15 cellular contexts compared by ENCODE assay signal in genomic region chr5:41527201-41527779, GRCh38. TPM values are rescaled to one million over a fixed set of nuclear protein-coding genes. Genes with fewer than 3 reads are reported as not detected.
DNase-seq lines count a peak whose midpoint lies in the region; ATAC-seq, FAIRE-seq and TF ChIP-seq lines count a peak whose summit lies in the region.
"Had no signal": no experiment of that assay in that cellular context is flagged by ENCODE, and none has a peak within 500 bp of the region (broad histone marks: within the 10 kb centered on the region; RNA-seq: fewer than 3 reads in every experiment).

No MANE protein-coding gene starts in this region.

- H3K79me2 ChIP-seq in ACC112 (ENCODE audit: control insufficient read depth, insufficient read depth, low read length, unreplicated experiment) (no peaks in the 10 kb centered on the region), K562 (ENCODE audit: control insufficient read depth, insufficient read depth, low read length) (no peaks in the 10 kb centered on the region)

- no peak for TF ChIP-seq EP300 in K562 (IDR thresholded peaks at IDR 0.05; ENCODE audit: low read length)

- no peak overlapping the region for H3K9ac ChIP-seq in K562 (ENCODE audit: insufficient read depth in 1 of 2, low read depth in 2 of 2, low read length in 2 of 2)
- H3K9ac ChIP-seq: BLaER1 had no signal

- ATAC-seq in K562 (no peak), HG02678 (IDR thresholded peaks at IDR 0.05; ENCODE audit: unreplicated experiment) (no peak), GM18511 (IDR thresholded peaks at IDR 0.05; ENCODE audit: unreplicated experiment) (no peak), natural killer cell (no peak)
- ATAC-seq: GM12878; naive thymus-derived CD4-positive, alpha-beta T cell had no signal

- 0% methylated on average over 5 of the region's 5 CpGs for whole genome bisulfite sequencing in K562 (ENCODE audit: insufficient coverage, low coverage, missing lambda C conversion rate)

- FAIRE-seq in K562 (lab: Jason Lieb, UNC), result no peak
- FAIRE-seq: GM12878 had no signal

- H3K4me3 Mint-ChIP-seq in natural killer cell, result no peak overlapping the region
- H3K4me3 Mint-ChIP-seq: naive thymus-derived CD4-positive, alpha-beta T cell had no signal

- H4K20me1 ChIP-seq in K562 (replicated peaks; ENCODE audit: control insufficient read depth, insufficient read depth, low read length), result no peaks in the 10 kb centered on the region
- H4K20me1 ChIP-seq: BLaER1 had no signal

- H3K9me3 ChIP-seq in K562 (replicated peaks; ENCODE audit: control insufficient read depth, insufficient read depth, low read depth, low read length) (no peaks in the 10 kb centered on the region), right atrium auricular region (peaks cover 0 to 24% of the 10 kb centered on the region in 2 donors)
- H3K9me3 ChIP-seq: BLaER1, uterus had no signal

- H3K27me3 ChIP-seq in ACC112 (ENCODE audit: insufficient read depth, low read length) (no peaks in the 10 kb centered on the region), K562 (ENCODE audit: control insufficient read depth in 2 of 2, insufficient read depth in 2 of 2, low read length in 2 of 2) (no peaks in the 10 kb centered on the region), right atrium auricular region (no peaks in the 10 kb centered on the region)
- H3K27me3 ChIP-seq: BLaER1, uterus had no signal

- H3K4me3 ChIP-seq in ACC112 (ENCODE audit: low read depth, low read length), result no peak overlapping the region
- no peak overlapping the region for H3K4me3 ChIP-seq in K562
- H3K4me3 ChIP-seq in right atrium auricular region, result no peak overlapping the region
- H3K4me3 ChIP-seq: BLaER1, GM12878, uterus had no signal

- no peak for TF ChIP-seq POLR2A in K562 (conservative IDR thresholded peaks at IDR 0.05)

- peaks cover 19% of the 10 kb centered on the region for H3K4me1 ChIP-seq in ACC112 (ENCODE audit: control insufficient read depth, insufficient read depth, low read length, unreplicated experiment)
- H3K4me1 ChIP-seq in K562 (replicated peaks in 1 of 2; ENCODE audit: control insufficient read depth in 2 of 2, insufficient read depth in 2 of 2, low read length in 2 of 2), result no peaks in the 10 kb centered on the region
- H3K4me1 ChIP-seq in right atrium auricular region, result peaks cover 0 to 12% of the 10 kb centered on the region in 2 donors
- H3K4me1 ChIP-seq: BLaER1, uterus had no signal

- H3K27me3 Mint-ChIP-seq in natural killer cell (ENCODE audit: low read depth in 2 of 2), result no peaks in the 10 kb centered on the region

- H3K27ac Mint-ChIP-seq in natural killer cell, result no peak overlapping the region
- H3K27ac Mint-ChIP-seq: naive thymus-derived CD4-positive, alpha-beta T cell had no signal

- intact Hi-C loops in K562 (cut with micrococcal nuclease), result no loop called here
- intact Hi-C loops in natural killer cell (cut with micrococcal nuclease), result no loop called here

- peaks cover 9% of the 10 kb centered on the region; the same call in 1 of the 2 replicates for H3K36me3 ChIP-seq in ACC112 (ENCODE audit: insufficient read depth, low read length)
- no peaks in the 10 kb centered on the region for H3K36me3 ChIP-seq in K562 (ENCODE audit: control insufficient read depth, insufficient read depth, low read length)
- H3K36me3 ChIP-seq in right atrium auricular region, result no peaks in the 10 kb centered on the region
- H3K36me3 ChIP-seq: BLaER1, uterus had no signal

- H3K27ac ChIP-seq in ACC112 (ENCODE audit: low read depth, low read length) (peak overlapping the region; percentile 77), K562 (ENCODE audit: extremely low read depth, low read depth, low read length) (no peak overlapping the region), right atrium auricular region (peak overlapping the region; percentile 67 to 86)
- H3K27ac ChIP-seq: BLaER1, uterus had no signal

- POLR2A ChIA-PET in K562 (lab: Yijun Ruan, JAX), result no interaction called here

- H3K36me3 Mint-ChIP-seq in natural killer cell, result peaks cover 13% of the 10 kb centered on the region

- no peak for TF ChIP-seq RAD21 in K562 (CRISPR knock-in tag; conservative IDR thresholded peaks at IDR 0.05 in 1 of 2, IDR thresholded peaks at IDR 0.05 in 1 of 2)

- TF ChIP-seq CTCF in K562 (IDR thresholded peaks at IDR 0.05 in 2 of 3, conservative IDR thresholded peaks at IDR 0.05 in 1 of 3; ENCODE audit: insufficient read depth in 2 of 3, low read depth in 1 of 3, low read length in 3 of 3) (no peak), right atrium auricular region (IDR thresholded peaks at IDR 0.05) (no peak), natural killer cell (IDR thresholded peaks at IDR 0.05) (no peak)

- H3K4me1 Mint-ChIP-seq in natural killer cell, result no peaks in the 10 kb centered on the region
- H3K4me1 Mint-ChIP-seq: naive thymus-derived CD4-positive, alpha-beta T cell had no signal

- peaks cover 3 to 11% of the 10 kb centered on the region in 2 donors for H3K9me3 Mint-ChIP-seq in natural killer cell

- CTCF ChIA-PET in K562 (lab: Yijun Ruan, JAX; ENCODE audit: low intra/inter-chr PET ratio), result no interaction called here

- DNase-seq in HS-27A (ENCODE audit: low read depth), result peak; percentile 99
- DNase-seq in K562 (ENCODE audit: extremely low read depth in 1 of 4, low spot score in 3 of 4), result peak in 1 of 4 experiments; percentile 3
- peak; percentile 74 for DNase-seq in right atrium auricular region (ENCODE audit: low spot score)
- no peak for DNase-seq in NCI-H1930 (lab: John Stamatoyannopoulos, UW)
- DNase-seq in natural killer cell, result no peak
- DNase-seq: activated CD4-positive, alpha-beta T cell treated with anti-CD3 and anti-CD28 coated beads for 48 hours; glutamatergic neuron; MV-4-11; naive thymus-derived CD4-positive, alpha-beta T cell; uterus had no signal

- in situ Hi-C loops in K562 (cut with MboI), result no loop called here

- H3K9me1 ChIP-seq in K562 (ENCODE audit: control insufficient read depth, insufficient read depth, low read length), result no peaks in the 10 kb centered on the region

- BruUV-seq in K562 (replicated peaks; lab: Mats Ljungman, UMichigan), result no TSS peak

- H3K4me2 ChIP-seq in K562 (ENCODE audit: insufficient read depth, low read length), result no peak overlapping the region
- H3K4me2 ChIP-seq: BLaER1 had no signal

- H2AFZ ChIP-seq in ACC112 (ENCODE audit: low read length, unreplicated experiment) (peak overlapping the region; percentile 41), K562 (ENCODE audit: low read depth, low read length) (no peak overlapping the region)

TF ChIP-seq in K562, 482 proteins besides CTCF, POLR2A, EP300 and RAD21:
- TF ChIP-seq NFYB (IDR thresholded peaks at IDR 0.05; ENCODE audit: extremely low read depth, insufficient read length), result no peak
- TF ChIP-seq EP400 (IDR thresholded peaks at IDR 0.05), result no peak
- 0 out of 2 replicates have a peak, but pooled peaks have one; percentile 26 for TF ChIP-seq MEF2D (tag; conservative IDR thresholded peaks at IDR 0.05; ENCODE audit: low read depth)

RNA-seq across cellular contexts. Expression of gene PLCXD3, which starts 16.9 kb away (rescaled TPM):
- total RNA-seq in K562 (2011; cell fraction: chromatin; rRNA removed; ENCODE audit: low replicate concordance), result not detected in 2 replicates
- not detected in 2 replicates for total RNA-seq in K562 (2011; cell fraction: nucleolus; rRNA removed)
- not detected in 2 replicates for total RNA-seq in K562 (2011; cell fraction: nucleoplasm; rRNA removed)
- total RNA-seq in K562 (2014; rRNA removed) (not detected in 2 replicates), K562 (2014; rRNA removed; fragmentation: Illumina TruSeq; extraction: Trizol) (not detected in 2 replicates), K562 (2015; rRNA removed; fragmentation: Illumina TruSeq; extraction: Trizol) (not detected in 2 replicates), K562 (2021) (0.02 TPM in 1 of 2 replicates, not detected in the other), right atrium auricular region (10 to 100 TPM; 44.5 to 68.3 TPM), natural killer cell (not detected)
- polyA plus RNA-seq in K562 (2011; rRNA removed) (not detected in 2 replicates), K562 (2014; fragmentation: Illumina TruSeq; extraction: Trizol) (not detected in 2 replicates), K562 (2014; fragmentation: Nextera tagmentation; extraction: Ambion mirVana) (not detected), K562 (2014; rRNA removed) (not detected in 2 replicates)
- polyA plus RNA-seq in K562 (2011; cell fraction: cytosol; rRNA removed), result not detected in 2 replicates
- polyA plus RNA-seq in K562 (2011; cell fraction: nucleus; rRNA removed), result not detected in 2 replicates
- polyA plus RNA-seq in K562 (2012), result 0.01 TPM in 1 of 2 replicates, not detected in the other
- polyA minus RNA-seq in K562 (2011; rRNA and poly(A)+ RNA removed), result not detected in 2 replicates
- not detected in 2 replicates for polyA minus RNA-seq in K562 (2011; cell fraction: cytosol; rRNA and poly(A)+ RNA removed)
- not detected in 2 replicates for polyA minus RNA-seq in K562 (2011; cell fraction: nucleus; rRNA and poly(A)+ RNA removed)
- total RNA-seq: GM12878; naive thymus-derived CD4-positive, alpha-beta T cell had no signal
- polyA plus RNA-seq: GM12878; naive thymus-derived CD4-positive, alpha-beta T cell had no signal

Comparison
In these comparisons a context has a peak if more than half of its experiments do, and no peak if none do; other contexts are left out.
1. DNase-seq: peak in HS-27A (single experiment) and right atrium auricular region (single experiment); none in NCI-H1930 (0 of 2) and natural killer cell (single experiment).
2. RNA of gene PLCXD3, which starts 16.9 kb away (total RNA-seq): 44.5 to 68.3 TPM in right atrium auricular region; 0.02 TPM in K562 and not detected in natural killer cell; every median in the first group is over 10 times any median in the second.